8 cellular contexts compared by ENCODE assay signal in genomic region chr5:42950466-42951168, GRCh38.
A peak's percentile ranks its signal among the peaks of the same experiment; 100 is the strongest.
DNase-seq lines count a peak whose midpoint lies in the region; ATAC-seq and TF ChIP-seq lines count a peak whose summit lies in the region.

No MANE protein-coding gene starts in this region.

- H3K79me2 ChIP-seq in SU-DHL-6 (ENCODE audit: insufficient read depth, low read length): no peaks in the 10 kb centered on the region

- H3K36me3 ChIP-seq in HUES64 (ENCODE audit: insufficient read depth, low read length): no peaks in the 10 kb centered on the region
- no peaks in the 10 kb centered on the region for H3K36me3 ChIP-seq in SU-DHL-6 (ENCODE audit: low read length)
- no peaks in the 10 kb centered on the region for H3K36me3 ChIP-seq in right atrium auricular region

- WGBS in HUES64: 89% methylated on average over 36 of the region's 36 CpGs

- no peak overlapping the region for H3K4me3 ChIP-seq in HUES64 (ENCODE audit: low read length)
- peak overlapping the region; percentile 49 for H3K4me3 ChIP-seq in SU-DHL-6 (ENCODE audit: insufficient read depth, low read length, poor library complexity, severe bottlenecking)
- H3K4me3 ChIP-seq in right atrium auricular region: peak overlapping the region; percentile 44 to 60

- peak overlapping the region; percentile 89 for H3K4me3 Mint-ChIP-seq in activated naive CD8-positive, alpha-beta T cell treated with anti-CD3 and anti-CD28 coated beads, Interleukin-2, amount 50 U/mL, for 24 hours

- DNase-seq in DMS153 treated with DMSO at 0.1 percent for 48 hours (lab: John Stamatoyannopoulos, UW; ENCODE audit: unreplicated experiment): peak; percentile 68
- DNase-seq in activated naive CD8-positive, alpha-beta T cell treated with anti-CD3 and anti-CD28 coated beads, Interleukin-2, amount 50 U/mL, for 24 hours: peak; percentile 68
- peak; percentile 91 for DNase-seq in right atrium auricular region (ENCODE audit: low spot score)
- peak; percentile 47 to 57 for DNase-seq in stimulated activated CD4-positive, alpha-beta T cell treated with anti-CD3 and anti-CD28 coated beads, Interleukin-12 subunit alpha, Interleukin-12 subunit beta, amount 100 ng/mL, for 24 hours (ENCODE audit: low read depth in 2 of 2)
- no peak for DNase-seq in NAMALWA (ENCODE audit: low spot score)

- no peaks in the 10 kb centered on the region for H3K27me3 Mint-ChIP-seq in activated naive CD8-positive, alpha-beta T cell treated with anti-CD3 and anti-CD28 coated beads, Interleukin-2, amount 50 U/mL, for 24 hours

- H3K27ac ChIP-seq in HUES64 (ENCODE audit: low read depth, low read length) (peak overlapping the region; percentile 41), SU-DHL-6 (ENCODE audit: low read depth, low read length) (no peak overlapping the region), right atrium auricular region (peak overlapping the region; percentile 89)

- peak overlapping the region; percentile 96 for H3K27ac Mint-ChIP-seq in activated naive CD8-positive, alpha-beta T cell treated with anti-CD3 and anti-CD28 coated beads, Interleukin-2, amount 50 U/mL, for 24 hours

- 0 out of 2 replicates have a peak overlapping the region, but pooled peaks have one; percentile 31 for H3K9ac ChIP-seq in HUES64 (ENCODE audit: low read depth, low read length)
- H3K9ac ChIP-seq in SU-DHL-6 (ENCODE audit: low read length): peak overlapping the region; percentile 39

- no peaks in the 10 kb centered on the region for H3K9me2 ChIP-seq in SU-DHL-6 (replicated peaks; ENCODE audit: insufficient read depth, low read length)

- no peaks in the 10 kb centered on the region for H3K9me3 Mint-ChIP-seq in activated naive CD8-positive, alpha-beta T cell treated with anti-CD3 and anti-CD28 coated beads, Interleukin-2, amount 50 U/mL, for 24 hours

- H3K27me3 ChIP-seq in HUES64 (ENCODE audit: insufficient read depth, low read length) (no peaks in the 10 kb centered on the region), SU-DHL-6 (ENCODE audit: low read length) (no peaks in the 10 kb centered on the region), right atrium auricular region (peaks cover 13 to 19% of the 10 kb centered on the region in 2 donors)

- H3K36me3 Mint-ChIP-seq in activated naive CD8-positive, alpha-beta T cell treated with anti-CD3 and anti-CD28 coated beads, Interleukin-2, amount 50 U/mL, for 24 hours (ENCODE audit: low read depth): peaks cover 9% of the 10 kb centered on the region

- peak overlapping the region; percentile 67 for H3K4me2 ChIP-seq in SU-DHL-6 (ENCODE audit: low read depth, low read length, poor library complexity, severe bottlenecking)

- peak; percentile 40 for ATAC-seq in GM21515 (IDR thresholded peaks at IDR 0.05; ENCODE audit: unreplicated experiment)
- ATAC-seq in activated naive CD8-positive, alpha-beta T cell treated with anti-CD3 and anti-CD28 coated beads, Interleukin-2, amount 50 U/mL, for 24 hours: peak; percentile 53

- TF ChIP-seq CTCF in SU-DHL-6 (IDR thresholded peaks at IDR 0.05; ENCODE audit: insufficient read depth, low read length, poor library complexity, severe bottlenecking) (no peak), right atrium auricular region (IDR thresholded peaks at IDR 0.05) (no peak)

- H3K4me1 Mint-ChIP-seq in activated naive CD8-positive, alpha-beta T cell treated with anti-CD3 and anti-CD28 coated beads, Interleukin-2, amount 50 U/mL, for 24 hours: peaks cover 25% of the 10 kb centered on the region

- no peaks in the 10 kb centered on the region for H4K20me1 ChIP-seq in SU-DHL-6 (ENCODE audit: low read depth, low read length)

- H3K9me3 ChIP-seq in HUES64 (ENCODE audit: insufficient read depth, low read depth, low read length) (peaks cover 15% of the 10 kb centered on the region), SU-DHL-6 (ENCODE audit: insufficient read depth, low read length) (no peaks in the 10 kb centered on the region), right atrium auricular region (peaks cover 0 to 25% of the 10 kb centered on the region in 2 donors)

- H2AFZ ChIP-seq in SU-DHL-6 (ENCODE audit: low read depth, low read length, severe bottlenecking): peak overlapping the region; percentile 85

- H3K4me1 ChIP-seq in HUES64 (ENCODE audit: insufficient read depth, low read length): 0 out of 2 replicates have a peak, but pooled peaks cover 4% of the 10 kb centered on the region
- H3K4me1 ChIP-seq in right atrium auricular region: peaks cover 0 to 38% of the 10 kb centered on the region in 2 donors

- H3F3A ChIP-seq in SU-DHL-6 (ENCODE audit: insufficient read depth): no peaks in the 10 kb centered on the region
